Comparison of ENCODE assay signal across 12 cellular contexts in genomic region chr5:129271309-129271708, GRCh38.
DNase-seq lines count a peak whose midpoint lies in the region; ATAC-seq and TF ChIP-seq lines count a peak whose summit lies in the region.
"Had no signal": no experiment of that assay in that cellular context is flagged by ENCODE, and none has a peak within 500 bp of the region (broad histone marks: within the 10 kb centered on the region; RNA-seq: fewer than 3 reads in every experiment).

No MANE protein-coding gene starts in this region.

- RAD21 ChIA-PET in HCT116 (lab: Charles Lee; ENCODE audit: low non-redundant PET in 1 of 2, low total read pairs in 2 of 2, uncharacterized antibody in 2 of 2, unreplicated experiment in 2 of 2), result no interaction called here

- no peaks in the 10 kb centered on the region for H3K79me2 ChIP-seq in HCT116 (ENCODE audit: insufficient read depth, low read length)

- in situ Hi-C loops in ACHN (cut with HindIII; ENCODE audit: low pct_ligation_motif_present, low pct_unique_long_range_greater_than_20kb, low sequenced_read_pairs), result no loop called here

- no peak overlapping the region for H2AFZ ChIP-seq in HCT116 (ENCODE audit: low read depth, low read length, poor library complexity, severe bottlenecking)

- peak; percentile 25 to 43 (median 38); a peak in 5 of 6 replicates for TF ChIP-seq CTCF in HCT116 (IDR thresholded peaks at IDR 0.05 in 2 of 3, conservative IDR thresholded peaks at IDR 0.05 in 1 of 3; ENCODE audit: borderline replicate concordance in 1 of 3, insufficient read depth in 1 of 3, low read depth in 2 of 3, low read length in 2 of 3)
- TF ChIP-seq CTCF in foreskin fibroblast (IDR thresholded peaks at IDR 0.05; ENCODE audit: low read depth, low read length), result no peak

- BruUV-seq in HCT116 (replicated peaks; lab: Mats Ljungman, UMichigan), result no TSS peak

- TF ChIP-seq RAD21 in HCT116 (IDR thresholded peaks at IDR 0.05; ENCODE audit: low read depth), result peak; percentile 41; the same call in 1 of the 2 replicates

- peak; percentile 28 for DNase-seq in ACHN
- DNase-seq in HCT116 (ENCODE audit: low read depth, low spot score), result peak; percentile 19
- DNase-seq in SKM-1 (lab: John Stamatoyannopoulos, UW; ENCODE audit: unreplicated experiment), result peak; percentile 21
- DNase-seq in foreskin fibroblast, result peak; percentile 2 to 38
- DNase-seq in activated CD4-positive, alpha-beta T cell treated with anti-CD3 and anti-CD28 coated beads for 48 hours, result no peak
- no peak for DNase-seq in NCI-H187 treated with DMSO at 0.1 percent for 48 hours (lab: John Stamatoyannopoulos, UW)
- DNase-seq in NCI-H748 treated with DMSO at 0.1 percent for 48 hours (lab: John Stamatoyannopoulos, UW), result no peak
- DNase-seq: activated T-cell treated with anti-CD3 and anti-CD28 coated beads, Interleukin-2, amount 50 U/mL, for 24 hours; cortex of kidney; left cardiac atrium; SHP77 treated with DMSO at 0.1 percent for 48 hours had no signal

- H3K36me3 ChIP-seq in HCT116 (ENCODE audit: control insufficient read depth in 1 of 2, insufficient read depth in 2 of 2, low read length in 2 of 2), result no peaks in the 10 kb centered on the region

- H3K9me3 ChIP-seq in HCT116 (ENCODE audit: control insufficient read depth in 1 of 2, insufficient read depth in 1 of 2, low read depth in 1 of 2, low read length in 2 of 2), result no peaks in the 10 kb centered on the region

- no peak overlapping the region for H3K27ac ChIP-seq in HCT116 (ENCODE audit: low read depth, low read length)

- no peaks in the 10 kb centered on the region for H3K27me3 ChIP-seq in HCT116 (ENCODE audit: insufficient read depth, low read length)

- H3K9ac ChIP-seq in HCT116 (ENCODE audit: low read length), result no peak overlapping the region

- no peaks in the 10 kb centered on the region for H3K4me1 ChIP-seq in HCT116 (ENCODE audit: control insufficient read depth in 1 of 2, insufficient read depth in 2 of 2, low read length in 2 of 2)

- no peak for TF ChIP-seq POLR2A in HCT116 (IDR thresholded peaks at IDR 0.05; ENCODE audit: borderline replicate concordance, extremely low read depth, insufficient read depth, insufficient read length)

- H3K4me2 ChIP-seq in HCT116 (ENCODE audit: low read length), result no peak overlapping the region

- intact Hi-C loops in HCT116 (cut with micrococcal nuclease), result loop anchor here (2.0 kb wide), 1 partner anchor 367 kb away; no protein-coding TSS in a partner anchor

- CTCF ChIA-PET in HCT116 (lab: Charles Lee), result interaction anchor here (1.9 kb wide), 1 partner anchor 365 kb away, joined by 6 read pairs; no protein-coding TSS in a partner anchor

- ATAC-seq in HCT116 (peak; percentile 78), HG03045 (IDR thresholded peaks at IDR 0.05; ENCODE audit: unreplicated experiment) (no peak)
- ATAC-seq: left cardiac atrium had no signal

- POLR2A ChIA-PET in HCT116 (lab: Charles Lee), result no interaction called here

- H3K9me2 ChIP-seq in HCT116 (ENCODE audit: insufficient read depth), result no peaks in the 10 kb centered on the region

- H4K20me1 ChIP-seq in HCT116 (ENCODE audit: insufficient read depth), result no peaks in the 10 kb centered on the region

- H3K4me3 ChIP-seq in HCT116 (replicated peaks in 1 of 2; ENCODE audit: low read depth in 1 of 2, low read length in 2 of 2) (no peak overlapping the region), foreskin fibroblast (ENCODE audit: low read depth in 1 of 2, low read length in 2 of 2) (no peak overlapping the region)

TF ChIP-seq in HCT116, 20 proteins besides CTCF, POLR2A, EP300 and RAD21:
- TF ChIP-seq POLR2AphosphoS5 (IDR thresholded peaks at IDR 0.05; ENCODE audit: low read depth, low read length) (no peak), FOSL1 (IDR thresholded peaks at IDR 0.05; ENCODE audit: low read depth) (no peak), CBX3 (IDR thresholded peaks at IDR 0.05; ENCODE audit: low read depth) (no peak), SP1 (IDR thresholded peaks at IDR 0.05; ENCODE audit: low read depth) (no peak), ZNF274 (IDR thresholded peaks at IDR 0.05; ENCODE audit: low read depth, low read length) (no peak), SIN3A (IDR thresholded peaks at IDR 0.05; ENCODE audit: low read depth) (no peak), ZFX (IDR thresholded peaks at IDR 0.05) (no peak), SRF (IDR thresholded peaks at IDR 0.05; ENCODE audit: low read depth) (no peak)
- TF ChIP-seq, protein P1, sequence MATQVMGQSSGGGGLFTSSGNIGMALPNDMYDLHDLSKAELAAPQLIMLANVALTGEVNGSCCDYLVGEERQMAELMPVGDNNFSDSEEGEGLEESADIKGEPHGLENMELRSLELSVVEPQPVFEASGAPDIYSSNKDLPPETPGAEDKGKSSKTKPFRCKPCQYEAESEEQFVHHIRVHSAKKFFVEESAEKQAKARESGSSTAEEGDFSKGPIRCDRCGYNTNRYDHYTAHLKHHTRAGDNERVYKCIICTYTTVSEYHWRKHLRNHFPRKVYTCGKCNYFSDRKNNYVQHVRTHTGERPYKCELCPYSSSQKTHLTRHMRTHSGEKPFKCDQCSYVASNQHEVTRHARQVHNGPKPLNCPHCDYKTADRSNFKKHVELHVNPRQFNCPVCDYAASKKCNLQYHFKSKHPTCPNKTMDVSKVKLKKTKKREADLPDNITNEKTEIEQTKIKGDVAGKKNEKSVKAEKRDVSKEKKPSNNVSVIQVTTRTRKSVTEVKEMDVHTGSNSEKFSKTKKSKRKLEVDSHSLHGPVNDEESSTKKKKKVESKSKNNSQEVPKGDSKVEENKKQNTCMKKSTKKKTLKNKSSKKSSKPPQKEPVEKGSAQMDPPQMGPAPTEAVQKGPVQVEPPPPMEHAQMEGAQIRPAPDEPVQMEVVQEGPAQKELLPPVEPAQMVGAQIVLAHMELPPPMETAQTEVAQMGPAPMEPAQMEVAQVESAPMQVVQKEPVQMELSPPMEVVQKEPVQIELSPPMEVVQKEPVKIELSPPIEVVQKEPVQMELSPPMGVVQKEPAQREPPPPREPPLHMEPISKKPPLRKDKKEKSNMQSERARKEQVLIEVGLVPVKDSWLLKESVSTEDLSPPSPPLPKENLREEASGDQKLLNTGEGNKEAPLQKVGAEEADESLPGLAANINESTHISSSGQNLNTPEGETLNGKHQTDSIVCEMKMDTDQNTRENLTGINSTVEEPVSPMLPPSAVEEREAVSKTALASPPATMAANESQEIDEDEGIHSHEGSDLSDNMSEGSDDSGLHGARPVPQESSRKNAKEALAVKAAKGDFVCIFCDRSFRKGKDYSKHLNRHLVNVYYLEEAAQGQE (IDR thresholded peaks at IDR 0.05; ENCODE audit: low read depth), result no peak
TF ChIP-seq in HCT116: peak in this region for 0.

Comparison
In these comparisons a context has a peak if more than half of its experiments do, and no peak if none do; other contexts are left out.
1. DNase-seq: peak in ACHN (single experiment), HCT116 (single experiment), SKM-1 (single experiment) and foreskin fibroblast (2 of 2); none in activated CD4-positive, alpha-beta T cell treated with anti-CD3 and anti-CD28 coated beads for 48 hours (single experiment), NCI-H187 treated with DMSO at 0.1 percent for 48 hours (single experiment) and NCI-H748 treated with DMSO at 0.1 percent for 48 hours (single experiment).